17 cellular contexts compared by ENCODE assay signal in genomic region chr20:59165794-59166709, GRCh38. TPM values are rescaled to one million over a fixed set of nuclear protein-coding genes. Genes with fewer than 3 reads are reported as not detected.
DNase-seq lines count a peak whose midpoint lies in the region; ATAC-seq, FAIRE-seq and TF ChIP-seq lines count a peak whose summit lies in the region.
"Had no signal": no experiment of that assay in that cellular context is flagged by ENCODE, and none has a peak within 500 bp of the region (broad histone marks: within the 10 kb centered on the region; RNA-seq: fewer than 3 reads in every experiment).

No MANE protein-coding gene starts in this region.

- no peaks in the 10 kb centered on the region for H3K9me3 ChIP-seq in body of pancreas
- H3K9me3 ChIP-seq: ovary had no signal

- no peak overlapping the region for H3K4me3 ChIP-seq in body of pancreas
- H3K4me3 ChIP-seq: cardiac muscle cell, lung, ovary had no signal

- H3K4me1 ChIP-seq in body of pancreas: no peaks in the 10 kb centered on the region

- peak overlapping the region; percentile 87 to 97 for H3K4me3 Mint-ChIP-seq in activated T-cell treated with anti-CD3 and anti-CD28 coated beads, Interleukin-2, amount 50 U/mL, for 72 hours
- H3K4me3 Mint-ChIP-seq in memory B cell: peak overlapping the region; percentile 76

- peak; percentile 31 for DNase-seq in stimulated activated CD4-positive, alpha-beta T cell treated with anti-CD3 and anti-CD28 coated beads, Interleukin-1b, Interleukin-23, amount 100 ng/mL, for 48 hours
- DNase-seq in stimulated activated CD4-positive, alpha-beta T cell treated with anti-CD3 and anti-CD28 coated beads, Interleukin-2, amount 100 ng/mL, for 48 hours: no peak
- peak in 1 of 2 donors; percentile 44 for DNase-seq in activated T-cell treated with anti-CD3 and anti-CD28 coated beads, Interleukin-2, amount 50 U/mL, for 72 hours
- DNase-seq in memory B cell (ENCODE audit: low spot score in 2 of 2) (no peak), SIG-M5 (lab: John Stamatoyannopoulos, UW) (no peak), body of pancreas (no peak), RCC 7860 (ENCODE audit: low spot score) (no peak)
- DNase-seq: EL, hippocampal formation, NCI-H1092, NCI-H446 treated with DMSO at 0.1 percent for 48 hours, ovary had no signal

- TF ChIP-seq POLR2A in body of pancreas (IDR thresholded peaks at IDR 0.05): no peak

- intact Hi-C loops in body of pancreas (cut with DNase I): no loop called here

- H3K27me3 ChIP-seq in body of pancreas: no peaks in the 10 kb centered on the region
- H3K27me3 ChIP-seq: cardiac muscle cell, ovary had no signal

- H3K27ac ChIP-seq in body of pancreas: no peak overlapping the region
- H3K27ac ChIP-seq: cardiac muscle cell, ovary had no signal

- peaks cover 15 to 18% of the 10 kb centered on the region in 2 donors for H3K36me3 Mint-ChIP-seq in activated T-cell treated with anti-CD3 and anti-CD28 coated beads, Interleukin-2, amount 50 U/mL, for 72 hours (ENCODE audit: insufficient read depth in 2 of 2)
- H3K36me3 Mint-ChIP-seq in memory B cell: peaks cover 9% of the 10 kb centered on the region

- H3K9me3 Mint-ChIP-seq in activated T-cell treated with anti-CD3 and anti-CD28 coated beads, Interleukin-2, amount 50 U/mL, for 72 hours: peaks cover 2 to 9% of the 10 kb centered on the region in 2 donors
- peaks cover 6% of the 10 kb centered on the region for H3K9me3 Mint-ChIP-seq in memory B cell

- peaks cover 94% of the 10 kb centered on the region for H3K4me1 Mint-ChIP-seq in activated T-cell treated with anti-CD3 and anti-CD28 coated beads, Interleukin-2, amount 50 U/mL, for 72 hours (ENCODE audit: low read depth)
- peaks cover 32% of the 10 kb centered on the region for H3K4me1 Mint-ChIP-seq in memory B cell

- H3K27me3 Mint-ChIP-seq in activated T-cell treated with anti-CD3 and anti-CD28 coated beads, Interleukin-2, amount 50 U/mL, for 72 hours (ENCODE audit: low read depth): no peaks in the 10 kb centered on the region
- H3K27me3 Mint-ChIP-seq in memory B cell: no peaks in the 10 kb centered on the region

- no peak for FAIRE-seq in RCC 7860 (lab: Jason Lieb, UNC)

- no peak for TF ChIP-seq CTCF in body of pancreas (IDR thresholded peaks at IDR 0.05)

- H3K27ac Mint-ChIP-seq in activated T-cell treated with anti-CD3 and anti-CD28 coated beads, Interleukin-2, amount 50 U/mL, for 72 hours: peak overlapping the region; percentile 94
- H3K27ac Mint-ChIP-seq in memory B cell: peak overlapping the region; percentile 86

- no peaks in the 10 kb centered on the region for H3K36me3 ChIP-seq in body of pancreas (replicated peaks in 1 of 2; ENCODE audit: insufficient read depth in 1 of 2, low read depth in 2 of 2)
- H3K36me3 ChIP-seq: cardiac muscle cell, ovary had no signal

- ATAC-seq in activated T-cell treated with anti-CD3 and anti-CD28 coated beads, Interleukin-2, amount 50 U/mL, for 72 hours (replicated peaks in 1 of 2): peak; percentile 74 to 76
- ATAC-seq in memory B cell (ENCODE audit: low read depth) (peak; percentile 48), GM21717 (IDR thresholded peaks at IDR 0.05; ENCODE audit: unreplicated experiment) (no peak), body of pancreas (no peak)

- 62 to 63% methylated on average over 12 of the region's 12 CpGs for WGBS in body of pancreas, 2 donors

RNA-seq across cellular contexts. Expression of gene ZNF831, which starts 2.4 kb away (rescaled TPM):
- total RNA-seq in activated T-cell treated with anti-CD3 and anti-CD28 coated beads, Interleukin-2, amount 50 U/mL, for 72 hours: 1 to 10 TPM; 8.2 to 9.0 TPM
- 1 to 10 TPM in 1 of 2 donors, under 1 TPM in 1; 0.66 to 1.6 TPM for total RNA-seq in body of pancreas
- total RNA-seq: cardiac muscle cell, epithelial cell of proximal tubule, HT1080 had no signal

Comparison
In these comparisons a context has a peak if more than half of its experiments do, and no peak if none do; other contexts are left out.
1. ATAC-seq: peak in activated T-cell treated with anti-CD3 and anti-CD28 coated beads, Interleukin-2, amount 50 U/mL, for 72 hours (2 of 2) and memory B cell (single experiment); none in GM21717 (single experiment) and body of pancreas (single experiment).